ENCODE assay signal across 8 cellular contexts in the genomic region with DNA sequence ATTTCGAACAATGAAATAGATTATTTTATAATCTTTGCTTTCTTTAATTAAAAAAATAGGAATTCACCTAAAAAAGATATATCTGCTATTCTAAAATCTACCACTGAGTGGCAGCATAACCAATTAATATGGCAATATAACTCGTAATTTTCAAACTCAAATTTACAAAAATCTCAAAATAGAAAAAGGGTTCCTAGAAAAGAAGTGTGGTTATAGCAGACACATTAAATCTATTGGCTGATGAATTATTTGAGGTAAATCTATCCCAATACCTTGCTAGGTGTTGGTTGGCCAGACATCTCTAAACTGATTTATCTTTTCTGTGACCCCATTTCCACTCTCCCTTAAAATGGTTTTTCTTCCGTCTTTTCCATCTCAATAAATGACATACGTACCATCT. TPM values are rescaled to one million over a fixed set of nuclear protein-coding genes. Genes with fewer than 3 reads are reported as not detected.
DNase-seq lines count a peak whose midpoint lies in the region; ATAC-seq, FAIRE-seq and TF ChIP-seq lines count a peak whose summit lies in the region.

No MANE protein-coding gene starts in this region.

- H3K9me3 ChIP-seq in neural cell (ENCODE audit: low read length), result no peaks in the 10 kb centered on the region

- TF ChIP-seq CTCF in D721Med (IDR thresholded peaks at IDR 0.05; ENCODE audit: insufficient read depth, missing control alignments) (peak; percentile 66), KMS-11 (conservative IDR thresholded peaks at IDR 0.05; ENCODE audit: low read depth, low read length) (peak; percentile 83), choroid plexus epithelial cell (conservative IDR thresholded peaks at IDR 0.05; ENCODE audit: low read depth, low read length) (peak; percentile 47), neural cell (IDR thresholded peaks at IDR 0.05; ENCODE audit: poor library complexity, severe bottlenecking) (peak; percentile 78)

- no peaks in the 10 kb centered on the region for H3K79me2 ChIP-seq in KMS-11 (ENCODE audit: insufficient read depth, low read depth)
- no peaks in the 10 kb centered on the region for H3K79me2 ChIP-seq in neural cell (replicated peaks; ENCODE audit: insufficient read depth, low read length)

- H3K27me3 Mint-ChIP-seq in activated T-cell treated with anti-CD3 and anti-CD28 coated beads, Interleukin-2, amount 50 U/mL, for 72 hours (ENCODE audit: low read depth), result peaks cover 16% of the 10 kb centered on the region

- no peaks in the 10 kb centered on the region for H3K36me3 ChIP-seq in KMS-11 (ENCODE audit: insufficient read depth)
- H3K36me3 ChIP-seq in neural cell (ENCODE audit: insufficient read depth, low read length), result no peaks in the 10 kb centered on the region

- H3K4me2 ChIP-seq in KMS-11, result 0 out of 2 replicates have a peak overlapping the region, but pooled peaks have one; percentile 26
- H3K4me2 ChIP-seq in neural cell (ENCODE audit: low read length), result no peak overlapping the region

- no peaks in the 10 kb centered on the region for H3K4me1 ChIP-seq in KMS-11 (ENCODE audit: low read depth, poor library complexity, severe bottlenecking)

- no peak for DNase-seq in D721Med (ENCODE audit: insufficient read length, low spot score)
- peak; percentile 38 for DNase-seq in choroid plexus epithelial cell (ENCODE audit: low read depth)
- no peak for DNase-seq in iPS-NIHi7 (ENCODE audit: extremely low spot score)
- DNase-seq in activated T-cell treated with anti-CD3 and anti-CD28 coated beads, Interleukin-2, amount 50 U/mL, for 72 hours, result no peak
- DNase-seq in NCI-H82 (lab: John Stamatoyannopoulos, UW), result no peak
- DNase-seq in A172 (ENCODE audit: low spot score), result no peak

- no peaks in the 10 kb centered on the region for H3F3A ChIP-seq in neural cell (ENCODE audit: insufficient read depth, low read length, poor library complexity, severe bottlenecking)

- TF ChIP-seq RAD21 in neural cell (conservative IDR thresholded peaks at IDR 0.05), result peak; percentile 75

- H3K27ac ChIP-seq in KMS-11 (no peak overlapping the region), neural cell (ENCODE audit: low read length) (no peak overlapping the region)

- H3K27ac Mint-ChIP-seq in activated T-cell treated with anti-CD3 and anti-CD28 coated beads, Interleukin-2, amount 50 U/mL, for 72 hours, result no peak overlapping the region

- no peak for ATAC-seq in activated T-cell treated with anti-CD3 and anti-CD28 coated beads, Interleukin-2, amount 50 U/mL, for 72 hours (replicated peaks in 1 of 2)

- no peak overlapping the region for H3K4me3 ChIP-seq in KMS-11 (IDR thresholded peaks at IDR 0.05; ENCODE audit: insufficient read depth, low read depth, low read length)
- H3K4me3 ChIP-seq in choroid plexus epithelial cell (ENCODE audit: low read depth, low read length), result no peak overlapping the region
- no peak overlapping the region for H3K4me3 ChIP-seq in neural cell (ENCODE audit: low read length)

- FAIRE-seq in D721Med (lab: Jason Lieb, UNC), result no peak

- no peaks in the 10 kb centered on the region for H3K9me3 Mint-ChIP-seq in activated T-cell treated with anti-CD3 and anti-CD28 coated beads, Interleukin-2, amount 50 U/mL, for 72 hours

- H3K9me2 ChIP-seq in neural cell (ENCODE audit: insufficient read depth, low read length), result no peaks in the 10 kb centered on the region

- H4K20me1 ChIP-seq in KMS-11 (ENCODE audit: insufficient read depth) (no peaks in the 10 kb centered on the region), neural cell (ENCODE audit: insufficient read depth) (no peaks in the 10 kb centered on the region)

- no peaks in the 10 kb centered on the region for H3K36me3 Mint-ChIP-seq in activated T-cell treated with anti-CD3 and anti-CD28 coated beads, Interleukin-2, amount 50 U/mL, for 72 hours (ENCODE audit: insufficient read depth in 2 of 2)

- no peaks in the 10 kb centered on the region for H3K4me1 Mint-ChIP-seq in activated T-cell treated with anti-CD3 and anti-CD28 coated beads, Interleukin-2, amount 50 U/mL, for 72 hours (ENCODE audit: low read depth)

- H3K27me3 ChIP-seq in KMS-11 (ENCODE audit: insufficient read depth, low read depth) (no peaks in the 10 kb centered on the region), neural cell (ENCODE audit: insufficient read depth, low read depth, low read length) (peaks cover 29% of the 10 kb centered on the region)

- H2AFZ ChIP-seq in KMS-11 (ENCODE audit: low read depth), result no peak overlapping the region
- no peak overlapping the region for H2AFZ ChIP-seq in neural cell (ENCODE audit: low read depth, low read length)

- H3K4me3 Mint-ChIP-seq in activated T-cell treated with anti-CD3 and anti-CD28 coated beads, Interleukin-2, amount 50 U/mL, for 72 hours, result no peak overlapping the region

- no peak for TF ChIP-seq EP300 in neural cell (conservative IDR thresholded peaks at IDR 0.05; ENCODE audit: poor library complexity, severe bottlenecking)

- H3K9ac ChIP-seq in KMS-11, result no peak overlapping the region
- no peak overlapping the region for H3K9ac ChIP-seq in neural cell (ENCODE audit: low read length)

TF ChIP-seq in neural cell, 6 proteins besides CTCF, POLR2A, EP300 and RAD21:
- no peak for TF ChIP-seq EZH2 (IDR thresholded peaks at IDR 0.05; ENCODE audit: borderline replicate concordance, insufficient read depth, low read length, poor library complexity, severe bottlenecking)
- TF ChIP-seq TAF1 (IDR thresholded peaks at IDR 0.05; ENCODE audit: low read depth), result no peak
- TF ChIP-seq, protein P1, sequence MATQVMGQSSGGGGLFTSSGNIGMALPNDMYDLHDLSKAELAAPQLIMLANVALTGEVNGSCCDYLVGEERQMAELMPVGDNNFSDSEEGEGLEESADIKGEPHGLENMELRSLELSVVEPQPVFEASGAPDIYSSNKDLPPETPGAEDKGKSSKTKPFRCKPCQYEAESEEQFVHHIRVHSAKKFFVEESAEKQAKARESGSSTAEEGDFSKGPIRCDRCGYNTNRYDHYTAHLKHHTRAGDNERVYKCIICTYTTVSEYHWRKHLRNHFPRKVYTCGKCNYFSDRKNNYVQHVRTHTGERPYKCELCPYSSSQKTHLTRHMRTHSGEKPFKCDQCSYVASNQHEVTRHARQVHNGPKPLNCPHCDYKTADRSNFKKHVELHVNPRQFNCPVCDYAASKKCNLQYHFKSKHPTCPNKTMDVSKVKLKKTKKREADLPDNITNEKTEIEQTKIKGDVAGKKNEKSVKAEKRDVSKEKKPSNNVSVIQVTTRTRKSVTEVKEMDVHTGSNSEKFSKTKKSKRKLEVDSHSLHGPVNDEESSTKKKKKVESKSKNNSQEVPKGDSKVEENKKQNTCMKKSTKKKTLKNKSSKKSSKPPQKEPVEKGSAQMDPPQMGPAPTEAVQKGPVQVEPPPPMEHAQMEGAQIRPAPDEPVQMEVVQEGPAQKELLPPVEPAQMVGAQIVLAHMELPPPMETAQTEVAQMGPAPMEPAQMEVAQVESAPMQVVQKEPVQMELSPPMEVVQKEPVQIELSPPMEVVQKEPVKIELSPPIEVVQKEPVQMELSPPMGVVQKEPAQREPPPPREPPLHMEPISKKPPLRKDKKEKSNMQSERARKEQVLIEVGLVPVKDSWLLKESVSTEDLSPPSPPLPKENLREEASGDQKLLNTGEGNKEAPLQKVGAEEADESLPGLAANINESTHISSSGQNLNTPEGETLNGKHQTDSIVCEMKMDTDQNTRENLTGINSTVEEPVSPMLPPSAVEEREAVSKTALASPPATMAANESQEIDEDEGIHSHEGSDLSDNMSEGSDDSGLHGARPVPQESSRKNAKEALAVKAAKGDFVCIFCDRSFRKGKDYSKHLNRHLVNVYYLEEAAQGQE (IDR thresholded peaks at IDR 0.05; ENCODE audit: borderline replicate concordance), result no peak
- TF ChIP-seq SMC3 (conservative IDR thresholded peaks at IDR 0.05; ENCODE audit: poor library complexity), result peak; percentile 86
- no peak for TF ChIP-seq MXI1 (conservative IDR thresholded peaks at IDR 0.05; ENCODE audit: poor library complexity, severe bottlenecking)
- no peak for TF ChIP-seq POLR2AphosphoS5 (IDR thresholded peaks at IDR 0.05)

RNA-seq across cellular contexts. Expression of a gene that starts 30.2 kb away (rescaled TPM):
- 5.4 and 5.6 TPM in 2 replicates for polyA plus RNA-seq in neural cell
- 8.5 and 10.7 TPM in 2 replicates for polyA minus RNA-seq in neural cell
- total RNA-seq in activated T-cell treated with anti-CD3 and anti-CD28 coated beads, Interleukin-2, amount 50 U/mL, for 72 hours, result under 1 TPM; 0.07 to 0.23 TPM
- total RNA-seq in A172 (2014; rRNA removed; shearing (Covaris generic)), result 2.5 and 3.5 TPM in 2 replicates

RNA-seq across cellular contexts. Expression of a gene that starts 40.6 kb away (rescaled TPM):
- polyA plus RNA-seq in neural cell, result 2.2 and 2.3 TPM in 2 replicates
- polyA minus RNA-seq in neural cell, result 6.3 and 8.3 TPM in 2 replicates
- total RNA-seq in activated T-cell treated with anti-CD3 and anti-CD28 coated beads, Interleukin-2, amount 50 U/mL, for 72 hours, result 10 to 100 TPM; 11.9 to 14.2 TPM
- total RNA-seq in A172 (2014; rRNA removed; shearing (Covaris generic)), result 10.6 and 11.5 TPM in 2 replicates

RNA-seq across cellular contexts. Expression of a gene that starts 52.4 kb away (rescaled TPM):
- polyA plus RNA-seq in neural cell, result 2.9 and 4.4 TPM in 2 replicates
- 4.4 and 5.0 TPM in 2 replicates for polyA minus RNA-seq in neural cell
- total RNA-seq in activated T-cell treated with anti-CD3 and anti-CD28 coated beads, Interleukin-2, amount 50 U/mL, for 72 hours, result 1 to 10 TPM; 5.5 to 6.5 TPM
- total RNA-seq in A172 (2014; rRNA removed; shearing (Covaris generic)), result 2.5 and 3.2 TPM in 2 replicates
